Comparison of ENCODE assay signal across 8 cellular contexts in the genomic region with DNA sequence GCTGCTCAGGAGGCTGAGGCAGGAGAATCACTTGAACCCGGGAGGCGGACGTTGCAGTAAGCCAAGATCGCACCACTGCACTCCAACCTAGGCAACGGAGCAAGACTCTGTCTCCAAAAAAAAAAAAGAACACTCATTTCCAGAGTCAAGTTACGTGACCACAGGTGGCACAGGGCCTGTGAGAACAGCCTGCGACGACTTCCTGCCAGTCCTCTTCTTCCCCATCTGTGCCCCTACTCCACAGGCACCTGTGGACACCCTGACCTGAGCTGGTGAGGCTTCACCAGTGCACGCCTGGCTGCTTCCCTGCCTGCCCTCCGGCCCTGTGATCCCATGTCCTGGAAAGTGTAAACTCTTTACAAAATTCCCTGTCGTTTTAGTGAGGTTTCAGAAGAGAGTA.
DNase-seq lines count a peak whose midpoint lies in the region; ATAC-seq, FAIRE-seq and TF ChIP-seq lines count a peak whose summit lies in the region.

No MANE protein-coding gene starts in this region.

- H3K9me3 ChIP-seq in HAP-1 (no peaks in the 10 kb centered on the region), mammary epithelial cell (replicated peaks; ENCODE audit: insufficient read depth, low read length) (no peaks in the 10 kb centered on the region)

- H2AFZ ChIP-seq in mammary epithelial cell (ENCODE audit: low read depth, low read length), result no peak overlapping the region

- peaks cover 46% of the 10 kb centered on the region for H3K4me1 Mint-ChIP-seq in memory B cell

- BruUV-seq in mammary epithelial cell (replicated peaks; lab: Mats Ljungman, UMichigan), result no TSS peak

- FAIRE-seq in GM18507 (lab: Jason Lieb, UNC) (peak; percentile 69), urothelium cell line (lab: Jason Lieb, UNC) (no peak)

- DNase-seq in GM18507 (ENCODE audit: extremely low spot score, insufficient read length, low read depth) (no peak), NCI-H524 (lab: John Stamatoyannopoulos, UW) (peak; percentile 40 to 77), memory B cell (ENCODE audit: low spot score in 2 of 2) (peak; percentile 17 to 29), HAP-1 (ENCODE audit: low spot score in 2 of 2) (no peak), MV-4-11 (lab: John Stamatoyannopoulos, UW) (no peak), mammary epithelial cell (no peak), urothelium cell line (ENCODE audit: low spot score) (no peak)

- no peak for TF ChIP-seq CTCF in mammary epithelial cell (conservative IDR thresholded peaks at IDR 0.05 in 1 of 2, IDR thresholded peaks at IDR 0.05 in 1 of 2; ENCODE audit: extremely low read depth in 1 of 2, insufficient read depth in 1 of 2, low read depth in 1 of 2, low read length in 2 of 2)

- 75% methylated on average over 6 of the region's 11 CpGs for WGBS in mammary epithelial cell (ENCODE audit: low coverage, missing lambda C conversion rate)

- H3K79me2 ChIP-seq in mammary epithelial cell (ENCODE audit: insufficient read depth, low read length), result peaks cover 86% of the 10 kb centered on the region

- peaks cover 5% of the 10 kb centered on the region for H3K36me3 Mint-ChIP-seq in memory B cell

- ATAC-seq in GM21825 (IDR thresholded peaks at IDR 0.05; ENCODE audit: unreplicated experiment), result peak; percentile 57
- ATAC-seq in memory B cell (ENCODE audit: low read depth), result peak; percentile 41

- in situ Hi-C loops in HAP-1 (cut with MboI; ENCODE audit: low sequenced_read_pairs) (no loop called here), mammary epithelial cell (cut with MboI; ENCODE audit: low sequenced_read_pairs in 2 of 2) (no loop called here)

- H3K27me3 Mint-ChIP-seq in memory B cell, result no peaks in the 10 kb centered on the region

- no peak overlapping the region for H3K27ac ChIP-seq in mammary epithelial cell (ENCODE audit: insufficient read depth, low read depth, low read length)

- peak overlapping the region; percentile 77 for H3K27ac Mint-ChIP-seq in memory B cell

- H3K27me3 ChIP-seq in HAP-1 (ENCODE audit: low read depth), result no peaks in the 10 kb centered on the region
- no peaks in the 10 kb centered on the region for H3K27me3 ChIP-seq in mammary epithelial cell (ENCODE audit: insufficient read depth, low read length)

- dilution Hi-C loops in mammary epithelial cell (cut with HindIII; ENCODE audit: low sequenced_read_pairs), result no loop called here

- H3K36me3 ChIP-seq in HAP-1 (replicated peaks) (no peaks in the 10 kb centered on the region), mammary epithelial cell (ENCODE audit: insufficient read depth, low read length) (peaks cover 3% of the 10 kb centered on the region)

- no peak overlapping the region for H3K4me2 ChIP-seq in mammary epithelial cell (ENCODE audit: insufficient read depth, low read depth, low read length)

- H3K9ac ChIP-seq in mammary epithelial cell (ENCODE audit: insufficient read depth, low read length), result no peak overlapping the region

- H3K4me3 ChIP-seq in HAP-1, result no peak overlapping the region
- H3K4me3 ChIP-seq in mammary epithelial cell (replicated peaks in 1 of 3; ENCODE audit: insufficient read depth in 1 of 3, low read depth in 2 of 3, low read length in 3 of 3), result no peak overlapping the region

- CTCF ChIA-PET in mammary epithelial cell (lab: Charles Lee; ENCODE audit: low non-redundant PET), result no interaction called here

- no peaks in the 10 kb centered on the region for H3K4me1 ChIP-seq in HAP-1
- H3K4me1 ChIP-seq in mammary epithelial cell (ENCODE audit: insufficient read depth, low read length), result peaks cover 8% of the 10 kb centered on the region

- peak overlapping the region; percentile 62 for H3K4me3 Mint-ChIP-seq in memory B cell

- intact Hi-C loops in mammary epithelial cell (cut with micrococcal nuclease), result no loop called here

- H3K9me3 Mint-ChIP-seq in memory B cell, result no peaks in the 10 kb centered on the region

- no peaks in the 10 kb centered on the region for H4K20me1 ChIP-seq in mammary epithelial cell (ENCODE audit: insufficient read depth, low read length)

Comparison
In these comparisons a context has a peak if more than half of its experiments do, and no peak if none do; other contexts are left out.
1. DNase-seq: peak in NCI-H524 (2 of 2) and memory B cell (2 of 2); none in GM18507 (single experiment), HAP-1 (0 of 2), MV-4-11 (single experiment), mammary epithelial cell (single experiment) and urothelium cell line (single experiment).